ENCODE assay signal across 8 cellular contexts in the genomic region with DNA sequence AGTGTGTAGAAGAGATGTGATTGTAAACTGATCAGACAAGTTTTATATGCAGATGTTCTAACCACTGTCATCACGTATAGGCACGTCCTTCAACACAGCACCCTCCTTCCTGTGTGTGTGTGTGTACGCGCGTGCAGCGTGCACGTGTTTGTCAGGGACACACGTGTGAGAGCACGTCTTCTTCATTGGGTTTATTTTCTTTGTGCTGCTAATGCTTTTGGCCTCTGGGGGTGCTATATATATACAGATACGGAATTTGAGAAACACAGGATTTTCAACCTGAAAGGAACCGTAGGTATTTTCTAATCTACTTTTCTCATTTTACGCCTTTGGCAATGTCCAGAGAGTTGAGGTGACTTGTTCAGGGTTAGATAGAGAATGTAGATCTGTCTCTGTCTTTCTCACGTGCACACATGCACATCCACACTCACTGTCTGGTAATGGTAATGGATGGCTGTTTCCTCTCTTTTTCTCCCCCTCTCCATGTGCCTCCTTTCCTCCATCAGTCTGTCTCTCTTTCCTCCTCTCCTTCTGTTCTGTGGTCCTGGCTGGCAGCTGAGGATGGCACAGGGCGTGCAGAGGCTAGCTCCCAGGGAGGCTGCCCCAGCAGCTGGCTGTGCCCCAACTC. TPM values are rescaled to one million over a fixed set of nuclear protein-coding genes. Genes with fewer than 3 reads are reported as not detected.
DNase-seq lines count a peak whose midpoint lies in the region; ATAC-seq and TF ChIP-seq lines count a peak whose summit lies in the region.

No MANE protein-coding gene starts in this region.

- peaks cover 14% of the 10 kb centered on the region for H3K27me3 Mint-ChIP-seq in stimulated activated memory B cell treated with anti-CD40 and anti-IgM and Interleukin-4, amounts not matched to agents 10 μg/mL and 1 μg/mL and 100 μg/mL, for 72 hours

- H3K36me3 Mint-ChIP-seq in stimulated activated memory B cell treated with anti-CD40 and anti-IgM and Interleukin-4, amounts not matched to agents 10 μg/mL and 1 μg/mL and 100 μg/mL, for 72 hours = no peaks in the 10 kb centered on the region

- TF ChIP-seq EP300 in gastroesophageal sphincter (IDR thresholded peaks at IDR 0.05) = no peak

- peak overlapping the region; percentile 76 for H2AFZ ChIP-seq in OCI-LY3 (ENCODE audit: low read depth, low read length)

- H3K79me2 ChIP-seq in OCI-LY3 (ENCODE audit: low read length) = no peaks in the 10 kb centered on the region

- peak overlapping the region; percentile 24; the same call in 1 of the 2 replicates for H3K4me3 ChIP-seq in OCI-LY3 (ENCODE audit: low read length)
- H3K4me3 ChIP-seq in gastroesophageal sphincter = no peak overlapping the region

- peak overlapping the region; percentile 45 for H3K4me2 ChIP-seq in OCI-LY3 (ENCODE audit: low read length)

- H3K4me1 Mint-ChIP-seq in stimulated activated memory B cell treated with anti-CD40 and anti-IgM and Interleukin-4, amounts not matched to agents 10 μg/mL and 1 μg/mL and 100 μg/mL, for 72 hours = no peaks in the 10 kb centered on the region

- DNase-seq in NCI-H2227 (lab: John Stamatoyannopoulos, UW; ENCODE audit: unreplicated experiment) (peak; percentile 57), NCI-H2227 treated with DMSO at 0.1 percent for 48 hours (lab: John Stamatoyannopoulos, UW) (no peak), dedifferentiated amniotic fluid mesenchymal stem cell (ENCODE audit: extremely low spot score) (no peak), activated gamma-delta T cell treated with Interleukin-2 at 50 U/mL for 16 hours (no peak)

- H3K27ac ChIP-seq in OCI-LY3 (ENCODE audit: low read length) = no peak overlapping the region
- H3K27ac ChIP-seq in gastroesophageal sphincter = no peak overlapping the region

- H3K9ac ChIP-seq in OCI-LY3 (ENCODE audit: low read length) = no peak overlapping the region

- no peaks in the 10 kb centered on the region for H3K27me3 ChIP-seq in OCI-LY3 (ENCODE audit: low read depth, low read length)
- H3K27me3 ChIP-seq in gastroesophageal sphincter = peaks cover 78% of the 10 kb centered on the region

- H3K36me3 ChIP-seq in OCI-LY3 (replicated peaks; ENCODE audit: low read depth, low read length) (no peaks in the 10 kb centered on the region), gastroesophageal sphincter (no peaks in the 10 kb centered on the region)

- TF ChIP-seq POLR2A in gastroesophageal sphincter (IDR thresholded peaks at IDR 0.05) = no peak

- H3K9me3 Mint-ChIP-seq in stimulated activated memory B cell treated with anti-CD40 and anti-IgM and Interleukin-4, amounts not matched to agents 10 μg/mL and 1 μg/mL and 100 μg/mL, for 72 hours = peaks cover 5% of the 10 kb centered on the region

- peak; percentile 52 for ATAC-seq in HG02798 (IDR thresholded peaks at IDR 0.05; ENCODE audit: poor library complexity, unreplicated experiment)
- peak; percentile 17 for ATAC-seq in gastroesophageal sphincter
- ATAC-seq in stimulated activated memory B cell treated with anti-CD40 and anti-IgM and Interleukin-4, amounts not matched to agents 10 μg/mL and 1 μg/mL and 100 μg/mL, for 72 hours = no peak

- 11 to 14% methylated on average over 14 of the region's 14 CpGs for WGBS in gastroesophageal sphincter (ENCODE audit: low coverage in 1 of 2), 2 donors

- H3K4me1 ChIP-seq in OCI-LY3 (ENCODE audit: low read length) = peaks cover 10% of the 10 kb centered on the region
- peaks cover 0 to 22% (median 9%) of the 10 kb centered on the region in 3 donors for H3K4me1 ChIP-seq in gastroesophageal sphincter

- TF ChIP-seq CTCF in OCI-LY3 (IDR thresholded peaks at IDR 0.05; ENCODE audit: low read depth, low read length) = peak; percentile 61
- TF ChIP-seq CTCF in gastroesophageal sphincter (IDR thresholded peaks at IDR 0.05) = peak in 1 of 4 experiments; percentile 30

- H3K9me3 ChIP-seq in OCI-LY3 (ENCODE audit: insufficient read depth, low read length) (no peaks in the 10 kb centered on the region), gastroesophageal sphincter (no peaks in the 10 kb centered on the region)

- H4K20me1 ChIP-seq in OCI-LY3 (ENCODE audit: insufficient read depth, low read length) = no peaks in the 10 kb centered on the region

- H3K4me3 Mint-ChIP-seq in stimulated activated memory B cell treated with anti-CD40 and anti-IgM and Interleukin-4, amounts not matched to agents 10 μg/mL and 1 μg/mL and 100 μg/mL, for 72 hours = no peak overlapping the region

- no peak overlapping the region for H3K27ac Mint-ChIP-seq in stimulated activated memory B cell treated with anti-CD40 and anti-IgM and Interleukin-4, amounts not matched to agents 10 μg/mL and 1 μg/mL and 100 μg/mL, for 72 hours

RNA-seq across cellular contexts. Expression of a gene that starts 13.4 kb away (rescaled TPM):
- total RNA-seq in gastroesophageal sphincter = under 1 TPM; 0.32 to 0.81 (median 0.77) TPM
